ENCODE assay signal across 10 cellular contexts in the genomic region with DNA sequence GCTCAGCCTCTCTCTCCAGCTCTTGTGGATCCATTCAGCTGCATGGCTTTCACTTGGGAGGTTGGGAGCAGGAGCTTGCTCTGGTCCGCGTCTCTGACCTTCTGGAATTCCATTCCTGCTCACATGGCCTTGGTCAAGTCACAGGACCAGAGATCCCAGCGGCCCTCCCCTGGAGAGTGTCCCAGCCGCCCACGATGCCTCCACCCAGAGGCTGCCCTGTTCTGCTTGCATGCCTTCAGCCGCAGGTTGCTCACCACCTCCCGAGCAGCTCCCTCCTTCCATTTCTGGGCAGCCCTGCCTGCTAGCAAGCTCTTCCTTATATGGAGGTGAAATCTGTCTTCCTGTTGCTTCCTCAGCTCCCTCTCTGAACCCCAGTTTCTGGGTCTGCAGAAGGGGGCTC. TPM values are rescaled to one million over a fixed set of nuclear protein-coding genes. Genes with fewer than 3 reads are reported as not detected.
DNase-seq lines count a peak whose midpoint lies in the region; ATAC-seq and TF ChIP-seq lines count a peak whose summit lies in the region.
"Had no signal": no experiment of that assay in that cellular context is flagged by ENCODE, and none has a peak within 500 bp of the region (broad histone marks: within the 10 kb centered on the region; RNA-seq: fewer than 3 reads in every experiment).

No MANE protein-coding gene starts in this region.

- TF ChIP-seq EP300 in ovary (IDR thresholded peaks at IDR 0.05), result no peak

- no peaks in the 10 kb centered on the region for H3K27me3 ChIP-seq in BLaER1
- no peaks in the 10 kb centered on the region for H3K27me3 ChIP-seq in SJSA1 (replicated peaks)
- H3K27me3 ChIP-seq in ovary, result no peaks in the 10 kb centered on the region

- peak overlapping the region; percentile 81 for H3K4me2 ChIP-seq in BLaER1

- no peak for TF ChIP-seq POLR2A in ovary (IDR thresholded peaks at IDR 0.05)

- DNase-seq in SJSA1 (ENCODE audit: low read depth in 1 of 2, low spot score in 2 of 2) (peak; percentile 43 to 73), foreskin melanocyte (peak; percentile 80), ovary (no peak), NCI-H187 treated with DMSO at 0.1 percent for 48 hours (lab: John Stamatoyannopoulos, UW) (no peak)
- no peak for DNase-seq in effector CD8-positive, alpha-beta T cell (lab: John Stamatoyannopoulos, UW)
- DNase-seq: T-cell had no signal

- H3K4me3 Mint-ChIP-seq in activated T-helper 17 cell treated with anti-CD3 and anti-CD28 coated beads, Interleukin-2, amount 50 U/mL, for 72 hours, result no peak overlapping the region
- H3K4me3 Mint-ChIP-seq: memory B cell had no signal

- WGBS in ovary, 3 donors, result 13 to 21% (median 19%) methylated on average over 7 of the region's 7 CpGs

- H3K27ac ChIP-seq in BLaER1, result no peak overlapping the region; the same call in 1 of the 2 replicates
- H3K27ac ChIP-seq in SJSA1, result peak overlapping the region; percentile 4; the same call in 1 of the 2 replicates
- no peak overlapping the region for H3K27ac ChIP-seq in ovary

- intact Hi-C loops in ovary (cut with DNase I), result loop anchor here in 1 of 4 donors (10.0 kb wide), 1 partner anchor 1489 kb away; no protein-coding TSS in a partner anchor

- H3K4me3 ChIP-seq in BLaER1 (no peak overlapping the region), SJSA1 (no peak overlapping the region), ovary (peak overlapping the region; percentile 3)

- H3K36me3 ChIP-seq in BLaER1 (peaks cover 25% of the 10 kb centered on the region), SJSA1 (peaks cover 19% of the 10 kb centered on the region), ovary (no peaks in the 10 kb centered on the region)

- no peak overlapping the region for H3K27ac Mint-ChIP-seq in activated T-helper 17 cell treated with anti-CD3 and anti-CD28 coated beads, Interleukin-2, amount 50 U/mL, for 72 hours
- H3K27ac Mint-ChIP-seq: memory B cell, T-cell had no signal

- ATAC-seq in GM21528 (IDR thresholded peaks at IDR 0.05; ENCODE audit: low FRiP score, unreplicated experiment), result no peak
- ATAC-seq in activated T-helper 17 cell treated with anti-CD3 and anti-CD28 coated beads, Interleukin-2, amount 50 U/mL, for 72 hours (replicated peaks), result no peak

- H3K9me3 ChIP-seq in BLaER1, result no peaks in the 10 kb centered on the region
- no peaks in the 10 kb centered on the region for H3K9me3 ChIP-seq in SJSA1 (replicated peaks)
- H3K9me3 ChIP-seq in ovary, result no peaks in the 10 kb centered on the region

- H3K4me1 Mint-ChIP-seq in activated T-helper 17 cell treated with anti-CD3 and anti-CD28 coated beads, Interleukin-2, amount 50 U/mL, for 72 hours, result peaks cover 15% of the 10 kb centered on the region

- H3K4me1 ChIP-seq in BLaER1 (peaks cover 99% of the 10 kb centered on the region), SJSA1 (replicated peaks) (peaks cover 55% of the 10 kb centered on the region), ovary (ENCODE audit: insufficient read depth) (peaks cover 10% of the 10 kb centered on the region)

- no peaks in the 10 kb centered on the region for H3K36me3 Mint-ChIP-seq in activated T-helper 17 cell treated with anti-CD3 and anti-CD28 coated beads, Interleukin-2, amount 50 U/mL, for 72 hours (ENCODE audit: low read depth)

- H3K9me3 Mint-ChIP-seq in activated T-helper 17 cell treated with anti-CD3 and anti-CD28 coated beads, Interleukin-2, amount 50 U/mL, for 72 hours, result no peaks in the 10 kb centered on the region
- H3K9me3 Mint-ChIP-seq: memory B cell, T-cell had no signal

- peaks cover 3% of the 10 kb centered on the region for H3K27me3 Mint-ChIP-seq in activated T-helper 17 cell treated with anti-CD3 and anti-CD28 coated beads, Interleukin-2, amount 50 U/mL, for 72 hours

- TF ChIP-seq CTCF in ovary (IDR thresholded peaks at IDR 0.05), result no peak

- H3K9ac ChIP-seq in BLaER1, result no peak overlapping the region

- H4K20me1 ChIP-seq in BLaER1, result peaks cover 100% of the 10 kb centered on the region

RNA-seq across cellular contexts. Expression of a gene that starts 32.6 kb away (rescaled TPM):
- 7.6 and 12.7 TPM in 2 replicates for total RNA-seq in SJSA1 (2014; rRNA removed; shearing (Covaris generic))
- total RNA-seq in ovary, result 10 to 100 TPM; 16.3 to 57.7 (median 37.5) TPM
- 10 to 100 TPM in 1 of 2 donors, 1 to 10 TPM in 1; 1.5 to 14.5 TPM for polyA plus RNA-seq in ovary
- 10 to 100 TPM in 1 of 2 donors, 1 to 10 TPM in 1; 7.0 to 16.0 TPM for total RNA-seq in activated T-helper 17 cell treated with anti-CD3 and anti-CD28 coated beads, Interleukin-2, amount 50 U/mL, for 72 hours

Comparison
In these comparisons a context has a peak if more than half of its experiments do, and no peak if none do; other contexts are left out.
1. DNase-seq: peak in SJSA1 (2 of 2) and foreskin melanocyte (single experiment); none in ovary (0 of 5), NCI-H187 treated with DMSO at 0.1 percent for 48 hours (single experiment) and effector CD8-positive, alpha-beta T cell (single experiment).